14 cellular contexts compared by ENCODE assay signal in genomic region chr16:85641305-85641704, GRCh38. TPM values are rescaled to one million over a fixed set of nuclear protein-coding genes. Genes with fewer than 3 reads are reported as not detected.
DNase-seq lines count a peak whose midpoint lies in the region; ATAC-seq, FAIRE-seq and TF ChIP-seq lines count a peak whose summit lies in the region.
"Had no signal": no experiment of that assay in that cellular context is flagged by ENCODE, and none has a peak within 500 bp of the region (broad histone marks: within the 10 kb centered on the region; RNA-seq: fewer than 3 reads in every experiment).

No MANE protein-coding gene starts in this region.

- peak overlapping the region; percentile 83 for H3K27ac Mint-ChIP-seq in nephron progenitor cell

- CTCF ChIA-PET in K562 (lab: Yijun Ruan, JAX; ENCODE audit: low intra/inter-chr PET ratio): no interaction called here

- H3K4me1 ChIP-seq in K562 (replicated peaks in 1 of 2; ENCODE audit: control insufficient read depth in 2 of 2, insufficient read depth in 2 of 2, low read length in 2 of 2): peaks cover 0 to 86% of the 10 kb centered on the region in 2 experiments; a peak in 2 of 5 replicates
- peaks cover 85 to 100% (median 94%) of the 10 kb centered on the region in 4 donors for H3K4me1 ChIP-seq in stomach
- peaks cover 78% of the 10 kb centered on the region for H3K4me1 ChIP-seq in suprapubic skin

- H3K36me3 ChIP-seq in K562 (ENCODE audit: control insufficient read depth, insufficient read depth, low read length) (peaks cover 98% of the 10 kb centered on the region), stomach (peaks cover 0 to 17% (median 15%) of the 10 kb centered on the region in 4 donors), suprapubic skin (peaks cover 3% of the 10 kb centered on the region)

- H3K9me3 ChIP-seq in K562 (replicated peaks; ENCODE audit: control insufficient read depth, insufficient read depth, low read depth, low read length) (no peaks in the 10 kb centered on the region), stomach (no peaks in the 10 kb centered on the region), suprapubic skin (no peaks in the 10 kb centered on the region)

- H3K27ac ChIP-seq in K562 (ENCODE audit: extremely low read depth, low read depth, low read length) (no peak overlapping the region), stomach (peak overlapping the region; percentile 28 to 65 (median 43)), suprapubic skin (no peak overlapping the region)

- H3K4me3 ChIP-seq in K562 (no peak overlapping the region), stomach (no peak overlapping the region), suprapubic skin (no peak overlapping the region)

- H3K4me1 Mint-ChIP-seq in nephron progenitor cell: peaks cover 24% of the 10 kb centered on the region

- H3K9me1 ChIP-seq in K562 (ENCODE audit: control insufficient read depth, insufficient read depth, low read length): peaks cover 15% of the 10 kb centered on the region

- POLR2A ChIA-PET in K562 (lab: Yijun Ruan, JAX): interaction anchor here (0.6 kb wide), 3 partner anchors 84 to 1682 kb away, joined by 3 read pairs; no protein-coding TSS in a partner anchor

- H3K4me3 Mint-ChIP-seq in nephron progenitor cell: no peak overlapping the region

- ATAC-seq in K562: no peak

- H4K20me1 ChIP-seq in K562 (replicated peaks; ENCODE audit: control insufficient read depth, insufficient read depth, low read length): peaks cover 83% of the 10 kb centered on the region

- FAIRE-seq in K562 (lab: Jason Lieb, UNC) (no peak), GM12891 (lab: Jason Lieb, UNC) (no peak)
- FAIRE-seq: HTR-8/SVneo had no signal

- H3K9me3 Mint-ChIP-seq in nephron progenitor cell: no peaks in the 10 kb centered on the region

- no peak for TF ChIP-seq CTCF in K562 (IDR thresholded peaks at IDR 0.05 in 2 of 3, conservative IDR thresholded peaks at IDR 0.05 in 1 of 3; ENCODE audit: insufficient read depth in 2 of 3, low read depth in 1 of 3, low read length in 3 of 3)
- TF ChIP-seq CTCF in nephron progenitor cell (IDR thresholded peaks at IDR 0.05): no peak
- TF ChIP-seq CTCF in stomach (IDR thresholded peaks at IDR 0.05): no peak
- TF ChIP-seq CTCF in suprapubic skin (IDR thresholded peaks at IDR 0.05): no peak

- 86% methylated on average over 18 of the region's 24 CpGs for WGBS in K562 (ENCODE audit: insufficient coverage, low coverage, missing lambda C conversion rate)
- WGBS in stomach, 5 donors: 66 to 80% (median 75%) methylated on average over 20 to 24 of the region's 24 CpGs
- WGBS in suprapubic skin: 66% methylated on average over 23 of the region's 24 CpGs

- peak; percentile 42 for TF ChIP-seq POLR2A in K562 (conservative IDR thresholded peaks at IDR 0.05)
- TF ChIP-seq POLR2A in stomach (IDR thresholded peaks at IDR 0.05): no peak
- TF ChIP-seq POLR2A in suprapubic skin (IDR thresholded peaks at IDR 0.05): no peak
- no peak for TF ChIP-seq POLR2A in GM12891 (IDR thresholded peaks at IDR 0.05; ENCODE audit: low read depth, low read length)

- DNase-seq in DMS 273 (lab: John Stamatoyannopoulos, UW; ENCODE audit: unreplicated experiment) (peak; percentile 87), DMS 273 treated with DMSO at 0.1 percent for 48 hours (lab: John Stamatoyannopoulos, UW) (no peak), K562 (ENCODE audit: extremely low read depth in 1 of 4, low spot score in 3 of 4) (no peak), nephron progenitor cell (no peak), stomach (no peak), cerebellum (ENCODE audit: low spot score) (no peak), suprapubic skin (ENCODE audit: low spot score in 2 of 2) (no peak), GM12891 (ENCODE audit: insufficient read length, low spot score) (no peak)
- DNase-seq: H7, KBM-7, NCI-H187, NCI-H748 treated with DMSO at 0.1 percent for 48 hours, SHP77 had no signal

- H2AFZ ChIP-seq in K562 (ENCODE audit: low read depth, low read length): no peak overlapping the region

- BruUV-seq in K562 (replicated peaks; lab: Mats Ljungman, UMichigan): no TSS peak

- no peak overlapping the region for H3K4me2 ChIP-seq in K562 (ENCODE audit: insufficient read depth, low read length)

- intact Hi-C loops in K562 (cut with micrococcal nuclease): no loop called here
- intact Hi-C loops in stomach (cut with DNase I; ENCODE audit: low total_unique reads): no loop called here

- peaks cover 3% of the 10 kb centered on the region for H3K27me3 Mint-ChIP-seq in nephron progenitor cell (ENCODE audit: low read depth, poor library complexity)

- peak overlapping the region in 1 of 2 experiments; percentile 64; a peak in 1 of 4 replicates for H3K9ac ChIP-seq in K562 (ENCODE audit: insufficient read depth in 1 of 2, low read depth in 2 of 2, low read length in 2 of 2)

- in situ Hi-C loops in K562 (cut with MboI): no loop called here

- H3K27me3 ChIP-seq in K562 (ENCODE audit: control insufficient read depth in 2 of 2, insufficient read depth in 2 of 2, low read length in 2 of 2) (no peaks in the 10 kb centered on the region), stomach (no peaks in the 10 kb centered on the region), suprapubic skin (no peaks in the 10 kb centered on the region)

- no peak for TF ChIP-seq RAD21 in K562 (CRISPR knock-in tag; conservative IDR thresholded peaks at IDR 0.05 in 1 of 2, IDR thresholded peaks at IDR 0.05 in 1 of 2)

- TF ChIP-seq EP300 in K562 (IDR thresholded peaks at IDR 0.05; ENCODE audit: low read length) (no peak), stomach (IDR thresholded peaks at IDR 0.05) (no peak), suprapubic skin (IDR thresholded peaks at IDR 0.05) (no peak)

- peaks cover 99% of the 10 kb centered on the region for H3K79me2 ChIP-seq in K562 (ENCODE audit: control insufficient read depth, insufficient read depth, low read length)

- peaks cover 8% of the 10 kb centered on the region for H3K36me3 Mint-ChIP-seq in nephron progenitor cell (ENCODE audit: low read depth)

TF ChIP-seq in GM12891, 5 proteins besides CTCF, POLR2A, EP300 and RAD21:
- TF ChIP-seq POU2F2 (IDR thresholded peaks at IDR 0.05; ENCODE audit: low read depth, low read length): no peak
- TF ChIP-seq SPI1 (IDR thresholded peaks at IDR 0.05; ENCODE audit: low read depth, low read length): no peak
- no peak for TF ChIP-seq PAX5 (IDR thresholded peaks at IDR 0.05; ENCODE audit: insufficient read depth, low read length, severe bottlenecking)
- TF ChIP-seq POLR2AphosphoS5 (IDR thresholded peaks at IDR 0.05; ENCODE audit: low read depth, low read length): no peak
- no peak for TF ChIP-seq TAF1 (IDR thresholded peaks at IDR 0.05; ENCODE audit: low read depth, low read length)
TF ChIP-seq in GM12891: peak in this region for 0.

RNA-seq across cellular contexts. Expression of gene GSE1, which starts 28.2 kb away (rescaled TPM):
- 692 and 1,066 TPM in 2 replicates for total RNA-seq in K562 (2011; cell fraction: chromatin; rRNA removed; ENCODE audit: low replicate concordance)
- total RNA-seq in K562 (2011; cell fraction: nucleolus; rRNA removed): 409 and 435 TPM in 2 replicates
- total RNA-seq in K562 (2011; cell fraction: nucleoplasm; rRNA removed): 438 and 467 TPM in 2 replicates
- total RNA-seq in K562 (2014; rRNA removed) (89.1 and 104 TPM in 2 replicates), K562 (2014; rRNA removed; fragmentation: Illumina TruSeq; extraction: Trizol) (40.9 and 41.8 TPM in 2 replicates), K562 (2015; rRNA removed; fragmentation: Illumina TruSeq; extraction: Trizol) (57.9 and 60.6 TPM in 2 replicates), K562 (2021) (208 and 244 TPM in 2 replicates), stomach (100 to 1,000 TPM in 4 of 5 donors, 10 to 100 TPM in 1; 58.2 to 294 (median 141) TPM), cerebellum (45.9 TPM), suprapubic skin (100 to 1,000 TPM in 2 of 4 donors, 10 to 100 TPM in 2; 46.7 to 144 (median 96.9) TPM)
- polyA plus RNA-seq in K562 (2011; rRNA removed) (54.2 and 64.0 TPM in 2 replicates), K562 (2014; fragmentation: Illumina TruSeq; extraction: Trizol) (116 and 138 TPM in 2 replicates), K562 (2014; fragmentation: Nextera tagmentation; extraction: Ambion mirVana) (10 to 100 TPM; 12.2 to 15.8 TPM), K562 (2014; rRNA removed) (101 and 116 TPM in 2 replicates), stomach (10 to 100 TPM; 11.8 to 21.1 (median 12.9) TPM)
- 54.1 and 55.3 TPM in 2 replicates for polyA plus RNA-seq in K562 (2011; cell fraction: cytosol; rRNA removed)
- polyA plus RNA-seq in K562 (2011; cell fraction: nucleus; rRNA removed): 210 and 277 TPM in 2 replicates
- polyA plus RNA-seq in K562 (2012): 113 and 125 TPM in 2 replicates
- polyA minus RNA-seq in K562 (2011; rRNA and poly(A)+ RNA removed): 61.1 and 68.8 TPM in 2 replicates
- polyA minus RNA-seq in K562 (2011; cell fraction: cytosol; rRNA and poly(A)+ RNA removed): 106 and 121 TPM in 2 replicates
- 117 and 133 TPM in 2 replicates for polyA minus RNA-seq in K562 (2011; cell fraction: nucleus; rRNA and poly(A)+ RNA removed)
- polyA plus RNA-seq in GM12891 (2012; ENCODE audit: low read depth, missing spikeins): 18.7 TPM

RNA-seq across cellular contexts. Expression of gene GINS2, which starts 47.4 kb away (rescaled TPM):
- 24.8 and 32.7 TPM in 2 replicates for total RNA-seq in K562 (2011; cell fraction: chromatin; rRNA removed; ENCODE audit: low replicate concordance)
- 24.2 and 24.5 TPM in 2 replicates for total RNA-seq in K562 (2011; cell fraction: nucleolus; rRNA removed)
- total RNA-seq in K562 (2011; cell fraction: nucleoplasm; rRNA removed): 23.2 and 33.3 TPM in 2 replicates
- total RNA-seq in K562 (2014; rRNA removed) (42.0 and 44.2 TPM in 2 replicates), K562 (2014; rRNA removed; fragmentation: Illumina TruSeq; extraction: Trizol) (43.8 and 47.3 TPM in 2 replicates), K562 (2015; rRNA removed; fragmentation: Illumina TruSeq; extraction: Trizol) (39.4 and 40.4 TPM in 2 replicates), K562 (2021) (57.5 and 61.6 TPM in 2 replicates), stomach (1 to 10 TPM in 3 of 5 donors, under 1 TPM in 1, not detected in 1; 0.87 to 2.0 (median 1.9) TPM), cerebellum (11.3 TPM), suprapubic skin (1 to 10 TPM in 3 of 4 donors, not detected in 1; 1.8 to 2.5 (median 1.9) TPM)
- polyA plus RNA-seq in K562 (2011; rRNA removed) (38.4 and 44.6 TPM in 2 replicates), K562 (2014; fragmentation: Illumina TruSeq; extraction: Trizol) (41.4 and 49.8 TPM in 2 replicates), K562 (2014; fragmentation: Nextera tagmentation; extraction: Ambion mirVana) (10 to 100 TPM; 61.3 to 76.2 TPM), K562 (2014; rRNA removed) (42.3 and 42.9 TPM in 2 replicates), stomach (1 to 10 TPM; 1.5 to 3.6 (median 2.9) TPM)
- polyA plus RNA-seq in K562 (2011; cell fraction: cytosol; rRNA removed): 27.8 and 34.2 TPM in 2 replicates
- polyA plus RNA-seq in K562 (2011; cell fraction: nucleus; rRNA removed): 15.7 and 20.5 TPM in 2 replicates
- polyA plus RNA-seq in K562 (2012): 26.1 and 33.8 TPM in 2 replicates
- polyA minus RNA-seq in K562 (2011; rRNA and poly(A)+ RNA removed): 25.6 and 28.3 TPM in 2 replicates
- 13.6 and 17.8 TPM in 2 replicates for polyA minus RNA-seq in K562 (2011; cell fraction: cytosol; rRNA and poly(A)+ RNA removed)
- polyA minus RNA-seq in K562 (2011; cell fraction: nucleus; rRNA and poly(A)+ RNA removed): 10.2 and 13.2 TPM in 2 replicates
- polyA plus RNA-seq in GM12891 (2012; ENCODE audit: low read depth, missing spikeins): 21.0 TPM

Comparison
In these comparisons a context has a peak if more than half of its experiments do, and no peak if none do; other contexts are left out.
1. H3K27ac ChIP-seq: peak in stomach (5 of 5); none in K562 (single experiment) and suprapubic skin (single experiment).